ENCODE assay signal across 19 cellular contexts in the genomic region with DNA sequence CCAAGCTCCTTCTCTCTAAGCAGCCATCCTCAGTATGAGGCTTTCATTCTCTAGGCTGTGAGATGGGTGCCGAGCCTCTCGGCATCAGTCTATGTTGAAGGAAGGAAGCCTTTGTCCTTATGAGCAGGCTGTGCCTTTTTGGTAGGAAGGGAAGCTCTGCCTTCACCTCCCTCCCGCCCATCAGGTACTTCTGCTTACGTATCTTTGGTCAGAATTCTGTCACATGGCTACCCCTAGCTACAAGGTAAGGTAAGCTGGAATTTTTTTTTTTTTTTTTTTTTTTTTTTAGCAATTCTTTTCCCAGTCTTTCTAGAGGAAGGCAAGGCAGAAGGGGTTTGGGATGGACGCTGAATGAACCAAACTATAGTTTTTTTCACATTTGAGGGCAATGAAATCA. TPM values are rescaled to one million over a fixed set of nuclear protein-coding genes. Genes with fewer than 3 reads are reported as not detected.
DNase-seq lines count a peak whose midpoint lies in the region; ATAC-seq, FAIRE-seq and TF ChIP-seq lines count a peak whose summit lies in the region.
"Had no signal": no experiment of that assay in that cellular context is flagged by ENCODE, and none has a peak within 500 bp of the region (broad histone marks: within the 10 kb centered on the region; RNA-seq: fewer than 3 reads in every experiment).

No MANE protein-coding gene starts in this region.

- CTCF ChIA-PET in CD8-positive, alpha-beta memory T cell (lab: Charles Lee): interaction anchor here (0.6 to 2.8 kb wide), 6 partner anchors 11 to 788 kb away, joined by 3 to 12 read pairs (median 6); a partner anchor contains a TSS
- CTCF ChIA-PET in T-cell (lab: Charles Lee): interaction anchor here in 1 of 2 donors (0.6 to 1.6 kb wide), 7 partner anchors 10 to 250 kb away, joined by 3 to 7 read pairs (median 5); a partner anchor contains a TSS

- peak overlapping the region; percentile 58 for H3K4me3 ChIP-seq in CD4-positive, CD25-positive, alpha-beta regulatory T cell (ENCODE audit: low read depth, low read length)
- no peak overlapping the region for H3K4me3 ChIP-seq in CD8-positive, alpha-beta memory T cell (ENCODE audit: low read length)
- H3K4me3 ChIP-seq in upper lobe of right lung: no peak overlapping the region
- H3K4me3 ChIP-seq: ascending aorta, coronary artery had no signal

- peaks cover 14% of the 10 kb centered on the region for H3K36me3 ChIP-seq in CD4-positive, CD25-positive, alpha-beta regulatory T cell (ENCODE audit: control insufficient read depth, insufficient read depth, low read length)
- peaks cover 10% of the 10 kb centered on the region for H3K36me3 ChIP-seq in CD8-positive, alpha-beta memory T cell (ENCODE audit: insufficient read depth, low read length)
- no peaks in the 10 kb centered on the region for H3K36me3 ChIP-seq in upper lobe of right lung
- H3K36me3 ChIP-seq: ascending aorta had no signal

- H3K27me3 ChIP-seq in CD4-positive, CD25-positive, alpha-beta regulatory T cell (ENCODE audit: control insufficient read depth, insufficient read depth, low read length): no peaks in the 10 kb centered on the region
- no peaks in the 10 kb centered on the region for H3K27me3 ChIP-seq in CD8-positive, alpha-beta memory T cell (ENCODE audit: insufficient read depth, low read length, poor library complexity, severe bottlenecking)
- H3K27me3 ChIP-seq in upper lobe of right lung: no peaks in the 10 kb centered on the region
- H3K27me3 ChIP-seq: ascending aorta had no signal

- H3K9me3 ChIP-seq in CD4-positive, CD25-positive, alpha-beta regulatory T cell (ENCODE audit: control insufficient read depth in 2 of 2, low read length in 2 of 2): no peaks in the 10 kb centered on the region
- no peaks in the 10 kb centered on the region for H3K9me3 ChIP-seq in CD8-positive, alpha-beta memory T cell (ENCODE audit: low read length)
- H3K9me3 ChIP-seq in upper lobe of right lung: no peaks in the 10 kb centered on the region
- H3K9me3 ChIP-seq: ascending aorta had no signal

- peaks cover 11% of the 10 kb centered on the region for H3K36me3 Mint-ChIP-seq in CD4-positive, CD25-positive, alpha-beta regulatory T cell
- H3K36me3 Mint-ChIP-seq in CD8-positive, alpha-beta memory T cell: peaks cover 0 to 23% (median 5%) of the 10 kb centered on the region in 3 donors
- H3K36me3 Mint-ChIP-seq in T-cell (peaks cover 27% of the 10 kb centered on the region), memory B cell (peaks cover 10% of the 10 kb centered on the region), glutamatergic neuron (ENCODE audit: unreplicated experiment) (peaks cover 4% of the 10 kb centered on the region)

- peak overlapping the region; percentile 33 to 78 (median 65) for H3K4me3 Mint-ChIP-seq in CD4-positive, CD25-positive, alpha-beta regulatory T cell
- H3K4me3 Mint-ChIP-seq in CD8-positive, alpha-beta memory T cell: peak overlapping the region in 4 of 7 donors; percentile 46 to 72 (median 62)
- H3K4me3 Mint-ChIP-seq in T-cell: no peak overlapping the region
- peak overlapping the region; percentile 57 for H3K4me3 Mint-ChIP-seq in memory B cell
- no peak overlapping the region for H3K4me3 Mint-ChIP-seq in glutamatergic neuron (ENCODE audit: unreplicated experiment)

- peak overlapping the region; percentile 96 for H3K27ac ChIP-seq in CD4-positive, CD25-positive, alpha-beta regulatory T cell (ENCODE audit: insufficient read depth, low read length, poor library complexity, severe bottlenecking)
- peak overlapping the region; percentile 4 for H3K27ac ChIP-seq in CD8-positive, alpha-beta memory T cell (ENCODE audit: low read depth, low read length)
- no peak overlapping the region for H3K27ac ChIP-seq in upper lobe of right lung
- H3K27ac ChIP-seq: ascending aorta, C4-2B, coronary artery, HL-60, KMS-11 had no signal

- TF ChIP-seq CTCF in upper lobe of right lung (IDR thresholded peaks at IDR 0.05) (no peak), glutamatergic neuron (IDR thresholded peaks at IDR 0.05; ENCODE audit: partially characterized antibody, unreplicated experiment) (no peak)

- no peak for DNase-seq in CD4-positive, CD25-positive, alpha-beta regulatory T cell
- no peak for DNase-seq in CD8-positive, alpha-beta memory T cell
- DNase-seq in T-cell: no peak
- DNase-seq in memory B cell (ENCODE audit: low spot score in 2 of 2): no peak
- no peak for DNase-seq in upper lobe of right lung
- DNase-seq in glutamatergic neuron: no peak
- DNase-seq in urothelium cell line (ENCODE audit: low spot score): no peak
- DNase-seq: head of caudate nucleus, NCI-H1417, nucleus accumbens, Right ventricle myocardium superior had no signal

- no peaks in the 10 kb centered on the region for H3K9me3 Mint-ChIP-seq in CD4-positive, CD25-positive, alpha-beta regulatory T cell
- no peaks in the 10 kb centered on the region for H3K9me3 Mint-ChIP-seq in CD8-positive, alpha-beta memory T cell
- no peaks in the 10 kb centered on the region for H3K9me3 Mint-ChIP-seq in T-cell
- H3K9me3 Mint-ChIP-seq in memory B cell: no peaks in the 10 kb centered on the region
- H3K9me3 Mint-ChIP-seq in glutamatergic neuron (ENCODE audit: unreplicated experiment): no peaks in the 10 kb centered on the region

- POLR2A ChIA-PET in CD8-positive, alpha-beta memory T cell (lab: Charles Lee): interaction anchor here (1.1 to 2.6 kb wide), 4 partner anchors 13 to 24 kb away, joined by 5 to 13 read pairs (median 6); a partner anchor contains a TSS
- POLR2A ChIA-PET in T-cell (lab: Charles Lee): interaction anchor here (0.6 to 1.7 kb wide), 4 partner anchors 12 to 618 kb away, joined by 3 to 8 read pairs (median 4); a partner anchor contains a TSS

- ATAC-seq in CD4-positive, CD25-positive, alpha-beta regulatory T cell (ENCODE audit: low read depth in 2 of 2): no peak
- ATAC-seq in T-cell (replicated peaks in 1 of 4): no peak
- peak; percentile 18 for ATAC-seq in memory B cell (ENCODE audit: low read depth)
- ATAC-seq in upper lobe of right lung: no peak

- intact Hi-C loops in upper lobe of right lung (cut with DNase I): no loop called here

- peak overlapping the region; percentile 92 to 98 (median 98) for H3K27ac Mint-ChIP-seq in CD4-positive, CD25-positive, alpha-beta regulatory T cell
- peak overlapping the region; percentile 81 to 98 (median 96) for H3K27ac Mint-ChIP-seq in CD8-positive, alpha-beta memory T cell
- H3K27ac Mint-ChIP-seq in T-cell (peak overlapping the region; percentile 96 to 99), memory B cell (peak overlapping the region; percentile 91), glutamatergic neuron (ENCODE audit: unreplicated experiment) (no peak overlapping the region)

- peaks cover 4% of the 10 kb centered on the region for H3K27me3 Mint-ChIP-seq in CD4-positive, CD25-positive, alpha-beta regulatory T cell
- no peaks in the 10 kb centered on the region for H3K27me3 Mint-ChIP-seq in CD8-positive, alpha-beta memory T cell
- H3K27me3 Mint-ChIP-seq in T-cell (no peaks in the 10 kb centered on the region), memory B cell (no peaks in the 10 kb centered on the region), glutamatergic neuron (ENCODE audit: unreplicated experiment) (no peaks in the 10 kb centered on the region)

- no peak for FAIRE-seq in urothelium cell line (lab: Jason Lieb, UNC)
- FAIRE-seq: islet of Langerhans had no signal

- H3K4me1 ChIP-seq in CD4-positive, CD25-positive, alpha-beta regulatory T cell (ENCODE audit: control insufficient read depth, insufficient read depth, low read length, poor library complexity, severe bottlenecking): peaks cover 82% of the 10 kb centered on the region
- peaks cover 53% of the 10 kb centered on the region for H3K4me1 ChIP-seq in CD8-positive, alpha-beta memory T cell (ENCODE audit: insufficient read depth, low read length)
- peaks cover 37% of the 10 kb centered on the region for H3K4me1 ChIP-seq in upper lobe of right lung
- H3K4me1 ChIP-seq: ascending aorta had no signal

- H3K4me1 Mint-ChIP-seq in CD4-positive, CD25-positive, alpha-beta regulatory T cell: peaks cover 15 to 84% (median 66%) of the 10 kb centered on the region in 4 donors
- peaks cover 62 to 84% (median 80%) of the 10 kb centered on the region in 3 donors for H3K4me1 Mint-ChIP-seq in CD8-positive, alpha-beta memory T cell
- H3K4me1 Mint-ChIP-seq in T-cell: peaks cover 56 to 80% (median 75%) of the 10 kb centered on the region in 3 donors
- H3K4me1 Mint-ChIP-seq in memory B cell: peaks cover 44% of the 10 kb centered on the region
- H3K4me1 Mint-ChIP-seq in glutamatergic neuron (ENCODE audit: low read depth, unreplicated experiment): no peaks in the 10 kb centered on the region

RNA-seq across cellular contexts. Expression of a gene that starts 16.9 kb away (rescaled TPM):
- 50.7 TPM for total RNA-seq in CD4-positive, CD25-positive, alpha-beta regulatory T cell
- polyA plus RNA-seq in CD4-positive, CD25-positive, alpha-beta regulatory T cell: 100 to 1,000 TPM in 3 of 4 donors, 10 to 100 TPM in 1; 86.8 to 119 (median 109) TPM
- 100 to 1,000 TPM; 165 to 172 TPM for total RNA-seq in CD8-positive, alpha-beta memory T cell
- 60.4 TPM for polyA plus RNA-seq in CD8-positive, alpha-beta memory T cell
- total RNA-seq in T-cell: 10 to 100 TPM; 12.0 to 22.4 (median 19.2) TPM
- 4.9 TPM for total RNA-seq in upper lobe of right lung
- total RNA-seq in glutamatergic neuron (ENCODE audit: unreplicated experiment): not detected
- total RNA-seq: ascending aorta, Daoy, epithelial cell of proximal tubule had no signal

RNA-seq across cellular contexts. Expression of a gene that starts 39.3 kb away (rescaled TPM):
- total RNA-seq in CD4-positive, CD25-positive, alpha-beta regulatory T cell: 5.4 TPM
- polyA plus RNA-seq in CD4-positive, CD25-positive, alpha-beta regulatory T cell: 1 to 10 TPM; 4.4 to 7.7 (median 6.0) TPM
- total RNA-seq in CD8-positive, alpha-beta memory T cell: 1 to 10 TPM; 2.6 TPM
- polyA plus RNA-seq in CD8-positive, alpha-beta memory T cell: 0.60 TPM
- total RNA-seq in T-cell: 1 to 10 TPM; 1.1 to 7.1 (median 3.1) TPM
- 28.6 TPM for total RNA-seq in upper lobe of right lung
- total RNA-seq in glutamatergic neuron (ENCODE audit: unreplicated experiment): not detected

Comparison
In these comparisons a context has a peak if more than half of its experiments do, and no peak if none do; other contexts are left out.
1. H3K4me3 Mint-ChIP-seq: peak in CD4-positive, CD25-positive, alpha-beta regulatory T cell (4 of 4), CD8-positive, alpha-beta memory T cell (4 of 7) and memory B cell (single experiment); none in T-cell (0 of 3) and glutamatergic neuron (single experiment).